Comparison of ENCODE assay signal across 14 cellular contexts in the genomic region with DNA sequence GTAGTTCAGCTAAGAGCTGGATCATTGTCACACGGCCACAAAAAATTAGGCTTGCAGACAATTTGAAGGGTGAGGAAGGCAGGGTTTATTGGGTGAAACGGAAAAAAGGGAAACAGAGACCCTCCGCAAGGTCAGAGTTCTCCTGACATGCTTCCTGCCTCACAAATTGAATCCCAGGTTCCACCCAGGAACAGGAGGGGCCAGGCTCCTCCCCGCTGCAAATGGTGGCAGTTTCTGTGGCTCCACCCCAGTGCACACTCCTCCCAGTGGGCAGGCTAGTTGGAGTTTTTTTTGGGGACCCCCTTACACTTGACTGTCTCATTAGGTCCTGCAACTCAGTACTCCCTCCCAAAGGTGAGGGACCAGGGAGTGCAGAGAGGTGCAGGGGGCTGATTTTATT. TPM values are rescaled to one million over a fixed set of nuclear protein-coding genes. Genes with fewer than 3 reads are reported as not detected.
DNase-seq lines count a peak whose midpoint lies in the region; ATAC-seq, FAIRE-seq and TF ChIP-seq lines count a peak whose summit lies in the region.
"Had no signal": no experiment of that assay in that cellular context is flagged by ENCODE, and none has a peak within 500 bp of the region (broad histone marks: within the 10 kb centered on the region; RNA-seq: fewer than 3 reads in every experiment).

No MANE protein-coding gene starts in this region.

- TF ChIP-seq CTCF in CD4-positive, alpha-beta T cell (IDR thresholded peaks at IDR 0.05): no peak
- TF ChIP-seq CTCF in NB4 (IDR thresholded peaks at IDR 0.05; ENCODE audit: low read depth, low read length) (no peak), endothelial cell of umbilical vein (IDR thresholded peaks at IDR 0.05; ENCODE audit: extremely low read depth in 1 of 2, insufficient read depth in 1 of 2, low read depth in 1 of 2, low read length in 2 of 2) (no peak)

- H3K27ac ChIP-seq in CD4-positive, alpha-beta T cell (ENCODE audit: low read depth, low read length): no peak overlapping the region
- H3K27ac ChIP-seq in endothelial cell of umbilical vein (ENCODE audit: insufficient read depth, low read depth, low read length): no peak overlapping the region
- H3K27ac ChIP-seq: BLaER1 had no signal

- no peaks in the 10 kb centered on the region for H4K20me1 ChIP-seq in endothelial cell of umbilical vein (replicated peaks; ENCODE audit: control insufficient read depth, extremely low read depth, insufficient read depth, low read length)
- H4K20me1 ChIP-seq: BLaER1 had no signal

- intact Hi-C loops in activated CD4-positive, alpha-beta T cell treated with anti-CD3 and anti-CD28 coated beads for 36 hours (cut with DNase I, micrococcal nuclease): no loop called here
- intact Hi-C loops in CD4-positive, alpha-beta T cell (cut with DNase I, micrococcal nuclease): loop anchor here in 1 of 2 experiments (5.0 kb wide), 1 partner anchor 40 kb away; the partner anchor contains the start of gene PPP1CC
- intact Hi-C loops in endothelial cell of umbilical vein (cut with micrococcal nuclease): no loop called here

- no peaks in the 10 kb centered on the region for H3K79me2 ChIP-seq in endothelial cell of umbilical vein (ENCODE audit: control insufficient read depth, insufficient read depth, low read length)

- H3K9me1 ChIP-seq in endothelial cell of umbilical vein (replicated peaks; ENCODE audit: control insufficient read depth, extremely low read depth, insufficient read depth, low read length): no peaks in the 10 kb centered on the region

- POLR2A ChIA-PET in activated CD4-positive, alpha-beta T cell treated with anti-CD3 and anti-CD28 coated beads for 36 hours (lab: Charles Lee): no interaction called here
- POLR2A ChIA-PET in CD4-positive, alpha-beta T cell (lab: Charles Lee): no interaction called here
- POLR2A ChIA-PET in endothelial cell of umbilical vein (lab: Charles Lee): no interaction called here

- peaks cover 49% of the 10 kb centered on the region for H3K4me1 Mint-ChIP-seq in activated CD4-positive, alpha-beta T cell treated with anti-CD3 and anti-CD28 coated beads for 36 hours
- H3K4me1 Mint-ChIP-seq in CD4-positive, alpha-beta T cell (ENCODE audit: low read depth): peaks cover 30% of the 10 kb centered on the region

- H3K4me3 ChIP-seq in NB4 (ENCODE audit: low read depth, low read length) (no peak overlapping the region), endothelial cell of umbilical vein (replicated peaks in 1 of 3; ENCODE audit: insufficient read depth in 1 of 3, low read depth in 1 of 3, low read length in 3 of 3) (no peak overlapping the region)
- H3K4me3 ChIP-seq: BLaER1 had no signal

- peak overlapping the region; percentile 27 for H3K27ac Mint-ChIP-seq in activated CD4-positive, alpha-beta T cell treated with anti-CD3 and anti-CD28 coated beads for 36 hours
- H3K27ac Mint-ChIP-seq in CD4-positive, alpha-beta T cell: peak overlapping the region; percentile 27

- no peaks in the 10 kb centered on the region for H3K27me3 Mint-ChIP-seq in activated CD4-positive, alpha-beta T cell treated with anti-CD3 and anti-CD28 coated beads for 36 hours
- no peaks in the 10 kb centered on the region for H3K27me3 Mint-ChIP-seq in CD4-positive, alpha-beta T cell

- H3K4me1 ChIP-seq in endothelial cell of umbilical vein (ENCODE audit: control insufficient read depth, extremely low read depth, insufficient read depth, low read length): no peaks in the 10 kb centered on the region

- TF ChIP-seq POLR2A in NB4 (IDR thresholded peaks at IDR 0.05; ENCODE audit: extremely low read depth, insufficient read length) (no peak), endothelial cell of umbilical vein (IDR thresholded peaks at IDR 0.05; ENCODE audit: low read depth, low read length) (no peak)

- peak overlapping the region; percentile 12 for H3K4me2 ChIP-seq in endothelial cell of umbilical vein (ENCODE audit: insufficient read depth, low read length)

- no peak overlapping the region for H3K4me3 Mint-ChIP-seq in activated CD4-positive, alpha-beta T cell treated with anti-CD3 and anti-CD28 coated beads for 36 hours
- no peak overlapping the region for H3K4me3 Mint-ChIP-seq in CD4-positive, alpha-beta T cell

- H3K36me3 Mint-ChIP-seq in activated CD4-positive, alpha-beta T cell treated with anti-CD3 and anti-CD28 coated beads for 36 hours (ENCODE audit: low read depth): peaks cover 1% of the 10 kb centered on the region
- H3K36me3 Mint-ChIP-seq in CD4-positive, alpha-beta T cell (ENCODE audit: low read depth): no peaks in the 10 kb centered on the region

- no peak for ATAC-seq in activated CD4-positive, alpha-beta T cell treated with anti-CD3 and anti-CD28 coated beads for 36 hours
- no peak for ATAC-seq in CD4-positive, alpha-beta T cell (ENCODE audit: poor library complexity)

- DNase-seq in activated CD4-positive, alpha-beta T cell treated with anti-CD3 and anti-CD28 coated beads for 36 hours: no peak
- DNase-seq in activated CD4-positive, alpha-beta T cell treated with anti-CD3 and anti-CD28 coated beads, Interleukin-2, amount 50 U/mL, for 1 hour: no peak
- DNase-seq in CD4-positive, alpha-beta T cell: no peak
- peak; percentile 34 for DNase-seq in NB4 (ENCODE audit: low read depth)
- DNase-seq in endothelial cell of umbilical vein (ENCODE audit: low read depth, low spot score): no peak
- DNase-seq in central memory CD4-positive, alpha-beta T cell: no peak
- DNase-seq in stimulated activated CD4-positive, alpha-beta T cell treated with anti-CD3 and anti-CD28 coated beads, Interleukin-2, amount 100 ng/mL, for 24 hours: no peak
- no peak for DNase-seq in medulla oblongata (ENCODE audit: extremely low spot score)
- DNase-seq: NCI-H187, NCI-H526 treated with DMSO at 0.1 percent for 48 hours, OCI-M1, SHP77 treated with DMSO at 0.1 percent for 48 hours had no signal

- H3K36me3 ChIP-seq in endothelial cell of umbilical vein (ENCODE audit: control insufficient read depth in 2 of 2, extremely low read depth in 1 of 2, insufficient read depth in 2 of 2, low read length in 2 of 2): no peaks in the 10 kb centered on the region
- H3K36me3 ChIP-seq: BLaER1 had no signal

- H3K9me3 ChIP-seq in CD4-positive, alpha-beta T cell (ENCODE audit: control insufficient read depth, low read length): no peaks in the 10 kb centered on the region
- H3K9me3 ChIP-seq in endothelial cell of umbilical vein (replicated peaks; ENCODE audit: control insufficient read depth, insufficient read depth, low read length): no peaks in the 10 kb centered on the region
- H3K9me3 ChIP-seq: BLaER1 had no signal

- no peak overlapping the region for H2AFZ ChIP-seq in endothelial cell of umbilical vein (ENCODE audit: low read depth, low read length)

- FAIRE-seq in endothelial cell of umbilical vein (lab: Jason Lieb, UNC): no peak
- FAIRE-seq: H54 had no signal

- no peaks in the 10 kb centered on the region for H3K27me3 ChIP-seq in CD4-positive, alpha-beta T cell (ENCODE audit: control insufficient read depth, insufficient read depth, low read length)
- no peaks in the 10 kb centered on the region for H3K27me3 ChIP-seq in endothelial cell of umbilical vein (ENCODE audit: control insufficient read depth in 2 of 2, insufficient read depth in 2 of 2, low read length in 2 of 2)
- H3K27me3 ChIP-seq: BLaER1 had no signal

- no peak overlapping the region for H3K9ac ChIP-seq in endothelial cell of umbilical vein (replicated peaks; ENCODE audit: extremely low read depth, insufficient read depth, low read length)
- H3K9ac ChIP-seq: BLaER1 had no signal

- H3K9me3 Mint-ChIP-seq in activated CD4-positive, alpha-beta T cell treated with anti-CD3 and anti-CD28 coated beads for 36 hours (ENCODE audit: low read depth): no peaks in the 10 kb centered on the region
- H3K9me3 Mint-ChIP-seq in CD4-positive, alpha-beta T cell: no peaks in the 10 kb centered on the region

- dilution Hi-C loops in endothelial cell of umbilical vein (cut with MboI; ENCODE audit: extremely low pct_ligation_motif_present, low sequenced_read_pairs): no loop called here

- CTCF ChIA-PET in activated CD4-positive, alpha-beta T cell treated with anti-CD3 and anti-CD28 coated beads for 36 hours (lab: Charles Lee): interaction anchor here (0.6 to 0.8 kb wide), 2 partner anchors 56 to 1964 kb away, joined by 3 read pairs; no protein-coding TSS in a partner anchor
- CTCF ChIA-PET in CD4-positive, alpha-beta T cell (lab: Charles Lee): no interaction called here
- CTCF ChIA-PET in endothelial cell of umbilical vein (lab: Charles Lee): no interaction called here

- BruUV-seq in endothelial cell of umbilical vein (replicated peaks; lab: Mats Ljungman, UMichigan): no TSS peak

TF ChIP-seq in endothelial cell of umbilical vein, 7 proteins besides CTCF, POLR2A, EP300 and RAD21:
- TF ChIP-seq, protein P1, sequence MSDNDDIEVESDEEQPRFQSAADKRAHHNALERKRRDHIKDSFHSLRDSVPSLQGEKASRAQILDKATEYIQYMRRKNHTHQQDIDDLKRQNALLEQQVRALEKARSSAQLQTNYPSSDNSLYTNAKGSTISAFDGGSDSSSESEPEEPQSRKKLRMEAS (IDR thresholded peaks at IDR 0.05; ENCODE audit: insufficient read depth, insufficient read length): no peak
- TF ChIP-seq POLR2AphosphoS5 (IDR thresholded peaks at IDR 0.05; ENCODE audit: insufficient read depth, low read depth, low read length) (no peak), FOS (IDR thresholded peaks at IDR 0.05; ENCODE audit: borderline replicate concordance, insufficient read depth, low read length) (no peak), MYC (IDR thresholded peaks at IDR 0.05; ENCODE audit: low read depth, low read length) (no peak), GATA2 (IDR thresholded peaks at IDR 0.05; ENCODE audit: insufficient read depth, insufficient read length, low read depth, low read length) (no peak), JUN (IDR thresholded peaks at IDR 0.05; ENCODE audit: borderline replicate concordance, insufficient read depth, insufficient read length, low read depth) (no peak), EZH2 (IDR thresholded peaks at IDR 0.05; ENCODE audit: borderline replicate concordance, low read depth, low read length, severe bottlenecking) (no peak)

RNA-seq across cellular contexts. Expression of gene PPP1CC, which starts 39.4 kb away (rescaled TPM):
- total RNA-seq in activated CD4-positive, alpha-beta T cell treated with anti-CD3 and anti-CD28 coated beads for 36 hours: 100 to 1,000 TPM; 201 to 283 TPM
- total RNA-seq in CD4-positive, alpha-beta T cell: 100 to 1,000 TPM; 146 to 150 TPM
- 139 and 140 TPM in 2 replicates for total RNA-seq in endothelial cell of umbilical vein
- polyA plus RNA-seq in endothelial cell of umbilical vein: 56.5 and 67.1 TPM in 2 replicates
- 79.6 and 84.6 TPM in 2 replicates for polyA plus RNA-seq in endothelial cell of umbilical vein (2011; cell fraction: cytosol; rRNA removed)
- polyA plus RNA-seq in endothelial cell of umbilical vein (2011; cell fraction: nucleus; rRNA removed): 59.2 and 87.2 TPM in 2 replicates
- 128 and 181 TPM in 2 replicates for polyA plus RNA-seq in endothelial cell of umbilical vein (2012)
- polyA minus RNA-seq in endothelial cell of umbilical vein: 71.6 and 73.4 TPM in 2 replicates
- 66.3 TPM for polyA minus RNA-seq in endothelial cell of umbilical vein (2011; cell fraction: cytosol; rRNA and poly(A)+ RNA removed)
- polyA minus RNA-seq in endothelial cell of umbilical vein (2011; cell fraction: nucleus; rRNA and poly(A)+ RNA removed): 48.6 and 79.9 TPM in 2 replicates
